ENCODE assay signal across 16 cellular contexts in genomic region chr20:64246616-64247311, GRCh38.
"Had no signal": no experiment of that assay in that cellular context is flagged by ENCODE, and none has a peak within 500 bp of the region (broad histone marks: within the 10 kb centered on the region; RNA-seq: fewer than 3 reads in every experiment).

No MANE protein-coding gene starts in this region.

- H3K9me3 ChIP-seq: psoas muscle, thoracic aorta had no signal

- H3K4me1 Mint-ChIP-seq: activated CD4-positive, alpha-beta T cell treated with anti-CD3 and anti-CD28 coated beads, Interleukin-2, amount 10 ng/mL, durations not matched to agents 7 days and 5 days; activated CD8-positive, alpha-beta memory T cell treated with anti-CD3 and anti-CD28 coated beads, Interleukin-2, amount 10 ng/mL, durations not matched to agents 7 days and 5 days had no signal

- H3K4me3 Mint-ChIP-seq: activated CD4-positive, alpha-beta T cell treated with anti-CD3 and anti-CD28 coated beads, Interleukin-2, amount 10 ng/mL, durations not matched to agents 7 days and 5 days; activated CD8-positive, alpha-beta memory T cell treated with anti-CD3 and anti-CD28 coated beads, Interleukin-2, amount 10 ng/mL, durations not matched to agents 7 days and 5 days; activated T-cell treated with anti-CD3 and anti-CD28 coated beads, Interleukin-2, amount 50 U/mL, for 4 hours; central memory CD8-positive, alpha-beta T cell; effector memory CD8-positive, alpha-beta T cell; stimulated activated naive CD8-positive, alpha-beta T cell treated with anti-CD3 and anti-CD28 coated beads, Interleukin-15, Interleukin-2, amounts not matched to agents 100 ng/mL and 50 ng/mL, for 24 hours; T-helper 1 cell treated with Interleukin-12 subunit alpha and Interleukin-12 subunit beta and Interleukin-4 antibody, amounts not matched to agents 30 μg/mL and 1 μg/mL, for 36 hours had no signal

- H3K36me3 ChIP-seq: thoracic aorta had no signal

- H3K9me3 Mint-ChIP-seq: activated CD4-positive, alpha-beta T cell treated with anti-CD3 and anti-CD28 coated beads, Interleukin-2, amount 10 ng/mL, durations not matched to agents 7 days and 5 days; activated T-cell treated with anti-CD3 and anti-CD28 coated beads, Interleukin-2, amount 50 U/mL, for 4 hours; central memory CD8-positive, alpha-beta T cell; effector memory CD8-positive, alpha-beta T cell; stimulated activated naive CD8-positive, alpha-beta T cell treated with anti-CD3 and anti-CD28 coated beads, Interleukin-15, Interleukin-2, amounts not matched to agents 100 ng/mL and 50 ng/mL, for 24 hours; T-helper 1 cell treated with Interleukin-12 subunit alpha and Interleukin-12 subunit beta and Interleukin-4 antibody, amounts not matched to agents 30 μg/mL and 1 μg/mL, for 36 hours had no signal

- H3K27ac Mint-ChIP-seq: activated CD8-positive, alpha-beta memory T cell treated with anti-CD3 and anti-CD28 coated beads, Interleukin-2, amount 10 ng/mL, durations not matched to agents 7 days and 5 days; stimulated activated naive CD8-positive, alpha-beta T cell treated with anti-CD3 and anti-CD28 coated beads, Interleukin-15, Interleukin-2, amounts not matched to agents 100 ng/mL and 50 ng/mL, for 24 hours; T-helper 1 cell treated with Interleukin-12 subunit alpha and Interleukin-12 subunit beta and Interleukin-4 antibody, amounts not matched to agents 30 μg/mL and 1 μg/mL, for 36 hours had no signal

- H3K4me1 ChIP-seq: psoas muscle had no signal

- DNase-seq: activated CD4-positive, alpha-beta T cell treated with anti-CD3 and anti-CD28 coated beads, Interleukin-2, amount 10 ng/mL, durations not matched to agents 7 days and 5 days; activated CD4-positive, CD25-positive, alpha-beta regulatory T cell; activated CD8-positive, alpha-beta memory T cell treated with anti-CD3 and anti-CD28 coated beads, Interleukin-2, amount 10 ng/mL, durations not matched to agents 7 days and 5 days; activated gamma-delta T cell treated with Interleukin-2 at 50 U/mL for 16 hours; activated T-cell treated with anti-CD3 and anti-CD28 coated beads, Interleukin-2, amount 50 U/mL, for 4 hours; effector memory CD8-positive, alpha-beta T cell; hippocampal formation; stimulated activated CD4-positive, alpha-beta T cell treated with anti-CD3 and anti-CD28 coated beads, Interleukin-2, amount 100 ng/mL, for 48 hours; stimulated activated CD8-positive, alpha-beta memory T cell treated with anti-CD3 and anti-CD28 coated beads, Interleukin-4, amount 100 ng/mL, for 48 hours had no signal

- H3K36me3 Mint-ChIP-seq: activated CD8-positive, alpha-beta memory T cell treated with anti-CD3 and anti-CD28 coated beads, Interleukin-2, amount 10 ng/mL, durations not matched to agents 7 days and 5 days; naive thymus-derived CD4-positive, alpha-beta T cell had no signal

- H3K27ac ChIP-seq: psoas muscle, thoracic aorta had no signal

- ATAC-seq: activated CD8-positive, alpha-beta memory T cell treated with anti-CD3 and anti-CD28 coated beads, Interleukin-2, amount 10 ng/mL, durations not matched to agents 7 days and 5 days; activated T-cell treated with anti-CD3 and anti-CD28 coated beads, Interleukin-2, amount 50 U/mL, for 4 hours; effector memory CD8-positive, alpha-beta T cell; naive thymus-derived CD4-positive, alpha-beta T cell; psoas muscle had no signal

- H3K4me3 ChIP-seq: lung, psoas muscle, thoracic aorta had no signal
